ENCODE assay signal across 26 cellular contexts in genomic region chr4:14575919-14576318, GRCh38.
"Had no signal": no experiment of that assay in that cellular context is flagged by ENCODE, and none has a peak within 500 bp of the region (broad histone marks: within the 10 kb centered on the region; RNA-seq: fewer than 3 reads in every experiment).

No MANE protein-coding gene starts in this region.

- H3K27me3 ChIP-seq: stomach, suprapubic skin, thyroid gland, tibial artery, tibial nerve, transverse colon, upper lobe of left lung, upper lobe of right lung, uterus, vagina had no signal

- H3K4me1 ChIP-seq: stomach, suprapubic skin, thyroid gland, tibial artery, tibial nerve, transverse colon, upper lobe of left lung, upper lobe of right lung, uterus, vagina had no signal

- H3K36me3 ChIP-seq: stomach, suprapubic skin, thoracic aorta, thyroid gland, tibial artery, tibial nerve, transverse colon, upper lobe of left lung, upper lobe of right lung, uterus, vagina had no signal

- FAIRE-seq: urothelium cell line had no signal

- H3K27ac ChIP-seq: stomach, suprapubic skin, thoracic aorta, thyroid gland, tibial artery, tibial nerve, transverse colon, upper lobe of left lung, upper lobe of right lung, uterus, vagina had no signal

- H3K9me3 ChIP-seq: stomach, suprapubic skin, thoracic aorta, thyroid gland, tibial artery, tibial nerve, transverse colon, upper lobe of left lung, upper lobe of right lung, uterus, vagina had no signal

- H3K4me3 ChIP-seq: stomach, suprapubic skin, thoracic aorta, thyroid gland, tibial artery, tibial nerve, transverse colon, upper lobe of left lung, upper lobe of right lung, uterus, vagina had no signal

- DNase-seq: stimulated activated CD4-positive, alpha-beta T cell treated with anti-CD3 and anti-CD28 coated beads, Interleukin-2, amount 100 ng/mL, for 48 hours; stimulated activated CD4-positive, alpha-beta T cell treated with anti-CD3 and anti-CD28 coated beads, Interleukin-4, amount 100 ng/mL, for 1 hour; stimulated activated CD4-positive, alpha-beta T cell treated with anti-CD3 and anti-CD28 coated beads, Interleukin-4, amount 100 ng/mL, for 24 hours; stimulated activated CD4-positive, alpha-beta T cell treated with anti-CD3 and anti-CD28 coated beads, Interleukin-4, amount 100 ng/mL, for 4 hours; stimulated activated CD8-positive, alpha-beta memory T cell treated with anti-CD3 and anti-CD28 coated beads, Interleukin-4, amount 100 ng/mL, for 48 hours; stimulated activated naive B cell treated with anti-CD40 and anti-IgM and Interleukin-4, amounts not matched to agents 10 μg/mL and 1 μg/mL and 100 μg/mL, for 72 hours; stimulated activated naive CD4-positive, alpha-beta T cell; stimulated activated naive CD4-positive, alpha-beta T cell treated with Interleukin-2 at 50 U/mL for 16 hours; stimulated activated naive CD8-positive, alpha-beta T cell treated with anti-CD3 and anti-CD28 coated beads, Interleukin-15, amount 100 ng/mL, for 72 hours; stimulated activated naive CD8-positive, alpha-beta T cell treated with anti-CD3 and anti-CD28 coated beads, Interleukin-15, Interleukin-2, amounts not matched to agents 100 U/mL and 50 U/mL, for 24 hours; stomach; substantia nigra; thyroid gland; tibial artery; transverse colon; trophoblast cell; upper lobe of left lung; upper lobe of right lung; uterus had no signal

- ATAC-seq: stimulated activated effector memory CD8-positive, alpha-beta T cell treated with anti-CD3 and anti-CD28 coated beads, Interleukin-12 subunit alpha, Interleukin-12 subunit beta, amount 100 ng/mL, for 72 hours; stimulated activated memory B cell treated with anti-CD40 and anti-IgM and Interleukin-4, amounts not matched to agents 10 μg/mL and 1 μg/mL and 100 μg/mL, for 72 hours; stimulated activated naive B cell treated with anti-CD40 and anti-IgM and Interleukin-4, amounts not matched to agents 10 μg/mL and 1 μg/mL and 100 μg/mL, for 72 hours; stimulated activated naive CD8-positive, alpha-beta T cell treated with anti-CD3 and anti-CD28 coated beads, Interleukin-15, amount 100 ng/mL, for 72 hours; stimulated activated naive CD8-positive, alpha-beta T cell treated with anti-CD3 and anti-CD28 coated beads, Interleukin-15, Interleukin-2, amounts not matched to agents 100 U/mL and 50 U/mL, for 24 hours; upper lobe of right lung had no signal
